In the genomic region with DNA sequence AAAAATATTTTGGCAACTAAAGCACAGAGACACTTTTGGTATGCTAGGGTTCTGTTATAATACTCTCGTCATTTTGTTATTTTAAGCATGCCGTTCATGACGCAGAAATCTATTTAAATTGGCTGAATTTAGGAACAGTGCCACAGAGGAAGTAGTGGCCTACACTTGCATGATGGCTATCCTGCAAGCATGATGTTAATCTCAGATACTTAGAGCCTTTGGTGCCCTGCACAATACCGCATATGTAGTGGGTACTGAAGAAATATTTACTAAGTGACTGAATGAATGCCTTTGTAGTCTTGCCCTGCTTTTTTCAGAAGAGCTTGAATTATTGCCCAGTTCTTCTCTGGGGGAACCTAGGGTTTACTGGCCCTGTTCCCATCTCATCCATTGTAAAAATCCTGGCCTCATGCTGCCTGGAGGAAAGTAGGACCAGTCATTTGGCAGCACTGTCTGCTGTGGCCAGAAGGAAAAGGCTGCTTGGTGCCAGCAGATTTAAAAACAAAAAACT, we compare ENCODE assay signal across 9 cellular contexts.
DNase-seq lines count a peak whose midpoint lies in the region; ATAC-seq and TF ChIP-seq lines count a peak whose summit lies in the region.
"Had no signal": no experiment of that assay in that cellular context is flagged by ENCODE, and none has a peak within 500 bp of the region (broad histone marks: within the 10 kb centered on the region; RNA-seq: fewer than 3 reads in every experiment).

No MANE protein-coding gene starts in this region.

- no peaks in the 10 kb centered on the region for H3K4me1 Mint-ChIP-seq in activated naive CD8-positive, alpha-beta T cell treated with anti-CD3 and anti-CD28 coated beads, Interleukin-2, amount 50 U/mL, for 24 hours

- H3K27me3 Mint-ChIP-seq in activated naive CD8-positive, alpha-beta T cell treated with anti-CD3 and anti-CD28 coated beads, Interleukin-2, amount 50 U/mL, for 24 hours = no peaks in the 10 kb centered on the region

- no peak overlapping the region for H3K27ac Mint-ChIP-seq in activated naive CD8-positive, alpha-beta T cell treated with anti-CD3 and anti-CD28 coated beads, Interleukin-2, amount 50 U/mL, for 24 hours

- POLR2A ChIA-PET in HEK293T (lab: Yijun Ruan, JAX) = no interaction called here

- CTCF ChIA-PET in HEK293T (lab: Yijun Ruan, JAX) = no interaction called here

- no peaks in the 10 kb centered on the region for H3K9me3 Mint-ChIP-seq in activated naive CD8-positive, alpha-beta T cell treated with anti-CD3 and anti-CD28 coated beads, Interleukin-2, amount 50 U/mL, for 24 hours

- H3K4me3 Mint-ChIP-seq in activated naive CD8-positive, alpha-beta T cell treated with anti-CD3 and anti-CD28 coated beads, Interleukin-2, amount 50 U/mL, for 24 hours = no peak overlapping the region

- DNase-seq in GM03348 (ENCODE audit: low spot score) (peak; percentile 22), RPMI7951 (ENCODE audit: low read depth) (peak; percentile 45), foreskin melanocyte (peak; percentile 97), sciatic nerve (ENCODE audit: low spot score) (no peak), HEK293T (ENCODE audit: extremely low spot score) (no peak), islet precursor cell (no peak)
- DNase-seq in activated naive CD8-positive, alpha-beta T cell treated with anti-CD3 and anti-CD28 coated beads, Interleukin-2, amount 50 U/mL, for 24 hours = no peak
- DNase-seq: NCI-H1048 had no signal

- intact Hi-C loops in sciatic nerve (cut with DNase I) = no loop called here

- no peaks in the 10 kb centered on the region for H3K36me3 Mint-ChIP-seq in activated naive CD8-positive, alpha-beta T cell treated with anti-CD3 and anti-CD28 coated beads, Interleukin-2, amount 50 U/mL, for 24 hours (ENCODE audit: low read depth)

- ATAC-seq in sciatic nerve (peak; percentile 88), GM19452 (IDR thresholded peaks at IDR 0.05; ENCODE audit: unreplicated experiment) (no peak)
- ATAC-seq in activated naive CD8-positive, alpha-beta T cell treated with anti-CD3 and anti-CD28 coated beads, Interleukin-2, amount 50 U/mL, for 24 hours = no peak

TF ChIP-seq in HEK293T, 16 proteins besides CTCF, POLR2A, EP300 and RAD21:
- TF ChIP-seq CTBP1 (IDR thresholded peaks at IDR 0.05; ENCODE audit: borderline replicate concordance) = no peak
- no peak for TF ChIP-seq ZNF384 (IDR thresholded peaks at IDR 0.05)
- TF ChIP-seq SUZ12 (IDR thresholded peaks at IDR 0.05) = no peak
- TF ChIP-seq FOXA1 (IDR thresholded peaks at IDR 0.05) = no peak
- no peak for TF ChIP-seq PKNOX1 (IDR thresholded peaks at IDR 0.05)
- no peak for TF ChIP-seq HDGF (IDR thresholded peaks at IDR 0.05; ENCODE audit: borderline replicate concordance)
- TF ChIP-seq ARNT (IDR thresholded peaks at IDR 0.05) = no peak
- TF ChIP-seq SP1 (IDR thresholded peaks at IDR 0.05) = no peak
- TF ChIP-seq L3MBTL2 (conservative IDR thresholded peaks at IDR 0.05) = no peak
- no peak for TF ChIP-seq FOXK2 (IDR thresholded peaks at IDR 0.05)

Comparison
In these comparisons a context has a peak if more than half of its experiments do, and no peak if none do; other contexts are left out.
1. DNase-seq: peak in GM03348 (single experiment), RPMI7951 (single experiment) and foreskin melanocyte (single experiment); none in sciatic nerve (single experiment), activated naive CD8-positive, alpha-beta T cell treated with anti-CD3 and anti-CD28 coated beads, Interleukin-2, amount 50 U/mL, for 24 hours (single experiment), HEK293T (single experiment) and islet precursor cell (single experiment).